In genomic region chr7:29397398-29397797, GRCh38 we compare ENCODE assay signal across 1 cellular context.
TF ChIP-seq lines count a peak whose summit lies in the region.

No MANE protein-coding gene starts in this region.

TF ChIP-seq in HepG2, 621 proteins besides CTCF, POLR2A, EP300 and RAD21 (continued from another document):
- no peak for TF ChIP-seq ZNF512 (CRISPR knock-in tag; IDR thresholded peaks at IDR 0.05)
- no peak for TF ChIP-seq ZNF501 (CRISPR knock-in tag; IDR thresholded peaks at IDR 0.05)
- no peak for TF ChIP-seq ZXDC (CRISPR knock-in tag; IDR thresholded peaks at IDR 0.05)
- TF ChIP-seq ZNF609 (CRISPR knock-in tag; IDR thresholded peaks at IDR 0.05; ENCODE audit: borderline replicate concordance) = no peak
